ENCODE assay signal across 38 cellular contexts in genomic region chr14:93911975-93912374, GRCh38. TPM values are rescaled to one million over a fixed set of nuclear protein-coding genes. Genes with fewer than 3 reads are reported as not detected.
"Had no signal": no experiment of that assay in that cellular context is flagged by ENCODE, and none has a peak within 500 bp of the region (broad histone marks: within the 10 kb centered on the region; RNA-seq: fewer than 3 reads in every experiment).

No MANE protein-coding gene starts in this region.

- H3K27ac ChIP-seq: KMS-11 had no signal

- H3K27me3 ChIP-seq: MG63 had no signal

- H3K36me3 ChIP-seq: MG63 had no signal

- H3K9me3 ChIP-seq: MG63 had no signal

- H3K4me3 ChIP-seq: MG63 had no signal

- H3K4me2 ChIP-seq: KMS-11 had no signal

- H3K9ac ChIP-seq: KMS-11 had no signal

- DNase-seq: Karpas-422, Kasumi-1, MG63, MM.1S, MV-4-11, NCI-H1048, NCI-H1092, NCI-H1092 treated with DMSO at 0.1 percent for 48 hours, NCI-H1105, NCI-H1105 treated with DMSO at 0.1 percent for 48 hours, NCI-H1417, NCI-H1417 treated with DMSO at 0.1 percent for 48 hours, NCI-H1436, NCI-H1436 treated with DMSO at 0.1 percent for 48 hours, NCI-H146, NCI-H1694, NCI-H1694 treated with DMSO at 0.1 percent for 48 hours, NCI-H187, NCI-H187 treated with DMSO at 0.1 percent for 48 hours, NCI-H1930, NCI-H2029, NCI-H2029 treated with DMSO at 0.1 percent for 48 hours, NCI-H2081, NCI-H2081 treated with DMSO at 0.1 percent for 48 hours, NCI-H2107, NCI-H2171, NCI-H2171 treated with DMSO at 0.1 percent for 48 hours, NCI-H2227 treated with DMSO at 0.1 percent for 48 hours, NCI-H226, NCI-H345, NCI-H446, NCI-H446 treated with DMSO at 0.1 percent for 48 hours, NCI-H510A had no signal

RNA-seq across cellular contexts. Expression of gene FAM181A, which starts 15.2 kb away (rescaled TPM):
- total RNA-seq: LHCN-M2, M059J, MCF 10A, NCI-H460 had no signal
